Comparison of ENCODE assay signal across 22 cellular contexts in genomic region chr19:47521473-47522180, GRCh38. TPM values are rescaled to one million over a fixed set of nuclear protein-coding genes. Genes with fewer than 3 reads are reported as not detected.
DNase-seq lines count a peak whose midpoint lies in the region; ATAC-seq, FAIRE-seq and TF ChIP-seq lines count a peak whose summit lies in the region.
"Had no signal": no experiment of that assay in that cellular context is flagged by ENCODE, and none has a peak within 500 bp of the region (broad histone marks: within the 10 kb centered on the region; RNA-seq: fewer than 3 reads in every experiment).

No MANE protein-coding gene starts in this region.

- peak; percentile 56 for TF ChIP-seq CTCF in HepG2 (CRISPR knock-in tag; IDR thresholded peaks at IDR 0.05)
- TF ChIP-seq CTCF in spleen (IDR thresholded peaks at IDR 0.05 in 8 of 11, conservative IDR thresholded peaks at IDR 0.05 in 3 of 11), result no peak
- no peak for TF ChIP-seq CTCF in Peyer's patch (IDR thresholded peaks at IDR 0.05)

- H3K79me2 ChIP-seq in HepG2 (ENCODE audit: insufficient read depth, low read length), result no peaks in the 10 kb centered on the region

- H3K4me3 ChIP-seq in HepG2 (replicated peaks in 1 of 3; ENCODE audit: insufficient read depth in 1 of 3, low read depth in 2 of 3, low read length in 3 of 3), result peak overlapping the region in 2 of 3 experiments; percentile 8 to 59; a peak in 2 of 6 replicates
- H3K4me3 ChIP-seq in spleen, result no peak overlapping the region
- no peak overlapping the region for H3K4me3 ChIP-seq in Peyer's patch
- H3K4me3 ChIP-seq: dorsolateral prefrontal cortex, gastrocnemius medialis had no signal

- no peak overlapping the region for H3K27ac ChIP-seq in HepG2 (ENCODE audit: extremely low read length, insufficient read depth, low read length)
- H3K27ac ChIP-seq in spleen, result peak overlapping the region in 5 of 8 donors; percentile 36 to 67 (median 59)
- peak overlapping the region in 2 of 4 donors; percentile 25 to 35 for H3K27ac ChIP-seq in Peyer's patch
- H3K27ac ChIP-seq: dorsolateral prefrontal cortex had no signal

- no peaks in the 10 kb centered on the region for H3K9me3 Mint-ChIP-seq in T-helper 2 cell treated with Interferon-gamma antibody and Interleukin-4, amounts not matched to agents 5 μg/mL and 100 μg/mL, for 36 hours
- H3K9me3 Mint-ChIP-seq: stimulated activated effector memory CD8-positive, alpha-beta T cell treated with anti-CD3 and anti-CD28 coated beads, Interleukin-12 subunit alpha, Interleukin-12 subunit beta, amount 100 ng/mL, for 72 hours had no signal

- TF ChIP-seq POLR2A in HepG2 (IDR thresholded peaks at IDR 0.05; ENCODE audit: insufficient read depth in 1 of 2, low read depth in 2 of 2, low read length in 2 of 2), result no peak
- no peak for TF ChIP-seq POLR2A in spleen (IDR thresholded peaks at IDR 0.05)
- TF ChIP-seq POLR2A in erythroblast (IDR thresholded peaks at IDR 0.05; ENCODE audit: low read length), result no peak
- no peak for TF ChIP-seq POLR2A in Peyer's patch (IDR thresholded peaks at IDR 0.05)

- intact Hi-C loops in HepG2 (cut with micrococcal nuclease; ENCODE audit: unreplicated experiment) (no loop called here), spleen (cut with DNase I; ENCODE audit: low total_unique reads) (no loop called here)

- no peak overlapping the region for H3K9ac ChIP-seq in HepG2 (ENCODE audit: insufficient read depth, low read depth, low read length)

- TF ChIP-seq RAD21 in HepG2 (CRISPR knock-in tag; IDR thresholded peaks at IDR 0.05), result no peak

- H3K27me3 ChIP-seq in HepG2 (ENCODE audit: control insufficient read depth in 1 of 2, insufficient read depth in 2 of 2, low read length in 2 of 2), result peaks cover 0 to 20% of the 10 kb centered on the region in 2 experiments; a peak in 2 of 5 replicates
- peaks cover 0 to 61% (median 9%) of the 10 kb centered on the region in 7 donors for H3K27me3 ChIP-seq in spleen (replicated peaks in 1 of 7)
- H3K27me3 ChIP-seq in Peyer's patch, result no peaks in the 10 kb centered on the region
- H3K27me3 ChIP-seq: gastrocnemius medialis had no signal

- peaks cover 12% of the 10 kb centered on the region for H3K27me3 Mint-ChIP-seq in T-helper 2 cell treated with Interferon-gamma antibody and Interleukin-4, amounts not matched to agents 5 μg/mL and 100 μg/mL, for 36 hours (ENCODE audit: low read depth)

- POLR2A ChIA-PET in HepG2 (lab: Yijun Ruan, JAX), result interaction anchor here (0.8 to 2.2 kb wide), 4 partner anchors 8 to 127 kb away, joined by 3 to 9 read pairs (median 3); no protein-coding TSS in a partner anchor

- peak overlapping the region; percentile 40 for H3K4me3 Mint-ChIP-seq in T-helper 2 cell treated with Interferon-gamma antibody and Interleukin-4, amounts not matched to agents 5 μg/mL and 100 μg/mL, for 36 hours
- H3K4me3 Mint-ChIP-seq: B cell; stimulated activated effector memory CD8-positive, alpha-beta T cell treated with anti-CD3 and anti-CD28 coated beads, Interleukin-12 subunit alpha, Interleukin-12 subunit beta, amount 100 ng/mL, for 72 hours had no signal

- no peak overlapping the region for H3K27ac Mint-ChIP-seq in T-helper 2 cell treated with Interferon-gamma antibody and Interleukin-4, amounts not matched to agents 5 μg/mL and 100 μg/mL, for 36 hours
- H3K27ac Mint-ChIP-seq: B cell; stimulated activated effector memory CD8-positive, alpha-beta T cell treated with anti-CD3 and anti-CD28 coated beads, Interleukin-12 subunit alpha, Interleukin-12 subunit beta, amount 100 ng/mL, for 72 hours had no signal

- FAIRE-seq in HepG2 (lab: Jason Lieb, UNC), result no peak

- 33% methylated on average over 18 of the region's 20 CpGs for WGBS in HepG2 (ENCODE audit: low lambda C conversion rate)
- 33 to 54% (median 45%) methylated on average over 18 to 20 of the region's 20 CpGs for WGBS in spleen, 5 donors

- H3K36me3 Mint-ChIP-seq in T-helper 2 cell treated with Interferon-gamma antibody and Interleukin-4, amounts not matched to agents 5 μg/mL and 100 μg/mL, for 36 hours (ENCODE audit: low read depth), result no peaks in the 10 kb centered on the region
- H3K36me3 Mint-ChIP-seq: stimulated activated effector memory CD8-positive, alpha-beta T cell treated with anti-CD3 and anti-CD28 coated beads, Interleukin-12 subunit alpha, Interleukin-12 subunit beta, amount 100 ng/mL, for 72 hours had no signal

- no TSS peak for BruUV-seq in HepG2 (replicated peaks; lab: Mats Ljungman, UMichigan)

- H3K4me1 Mint-ChIP-seq in T-helper 2 cell treated with Interferon-gamma antibody and Interleukin-4, amounts not matched to agents 5 μg/mL and 100 μg/mL, for 36 hours (ENCODE audit: low read depth), result peaks cover 42% of the 10 kb centered on the region

- H3K4me2 ChIP-seq in HepG2 (ENCODE audit: low read depth, low read length), result peak overlapping the region; percentile 69

- ATAC-seq in SK-N-SH treated with all-trans-retinoic acid at 6 μM for 48 hours (peak; percentile 21; the same call in 2 of the 3 replicates), HepG2 (peak; percentile 76)
- ATAC-seq: stimulated activated effector memory CD8-positive, alpha-beta T cell treated with anti-CD3 and anti-CD28 coated beads, Interleukin-12 subunit alpha, Interleukin-12 subunit beta, amount 100 ng/mL, for 72 hours had no signal

- TF ChIP-seq EP300 in HepG2 (IDR thresholded peaks at IDR 0.05; ENCODE audit: low read depth in 2 of 2, low read length in 2 of 2) (no peak), HepG2 (CRISPR knock-in tag; IDR thresholded peaks at IDR 0.05; ENCODE audit: borderline replicate concordance) (no peak)

- H2AFZ ChIP-seq in HepG2 (ENCODE audit: low read length), result no peak overlapping the region

- H3K4me1 ChIP-seq in HepG2 (ENCODE audit: insufficient read depth, low read length) (peaks cover 53% of the 10 kb centered on the region), spleen (peaks cover 5 to 64% (median 32%) of the 10 kb centered on the region in 6 donors), Peyer's patch (peaks cover 0 to 23% (median 1%) of the 10 kb centered on the region in 4 donors)

- H3K36me3 ChIP-seq in HepG2 (replicated peaks in 1 of 2; ENCODE audit: control insufficient read depth in 1 of 2, insufficient read depth in 2 of 2, low read length in 2 of 2) (no peaks in the 10 kb centered on the region), spleen (no peaks in the 10 kb centered on the region), Peyer's patch (no peaks in the 10 kb centered on the region)
- H3K36me3 ChIP-seq: gastrocnemius medialis had no signal

- CTCF ChIA-PET in HepG2 (lab: Yijun Ruan, JAX; ENCODE audit: low intra/inter-chr PET ratio, low total read pairs), result no interaction called here

- no peaks in the 10 kb centered on the region for H3K9me3 ChIP-seq in HepG2 (ENCODE audit: low read length)
- no peaks in the 10 kb centered on the region for H3K9me3 ChIP-seq in spleen
- no peaks in the 10 kb centered on the region for H3K9me3 ChIP-seq in Peyer's patch
- H3K9me3 ChIP-seq: gastrocnemius medialis had no signal

- no peaks in the 10 kb centered on the region for H4K20me1 ChIP-seq in HepG2 (ENCODE audit: insufficient read depth, low read length)

- in situ Hi-C loops in HepG2 (cut with HindIII; ENCODE audit: extremely low pct_ligation_motif_present, low pct_unique_long_range_greater_than_20kb), result no loop called here

- DNase-seq in T-helper 2 cell treated with Interferon-gamma antibody and Interleukin-4, amounts not matched to agents 5 μg/mL and 100 μg/mL, for 36 hours (ENCODE audit: low spot score), result no peak
- DNase-seq in T-helper 2 cell (no peak), HepG2 (ENCODE audit: low spot score) (no peak), spleen (no peak), DMS79 treated with DMSO at 0.1 percent for 48 hours (lab: John Stamatoyannopoulos, UW) (no peak), erythroblast (lab: John Stamatoyannopoulos, UW) (no peak), Peyer's patch (no peak)
- DNase-seq: 8988T; activated CD4-positive, alpha-beta T cell treated with anti-CD3 and anti-CD28 coated beads for 4 hours; activated effector memory CD4-positive, alpha-beta T cell treated with Interleukin-2 at 50 U/mL for 16 hours; amniotic stem cell; dorsolateral prefrontal cortex; gastrocnemius medialis; NCI-H1436; NCI-H2171 treated with DMSO at 0.1 percent for 48 hours; nucleus accumbens; OCI-M1; right cardiac atrium; trophoblast cell had no signal

RNA-seq across cellular contexts. Expression of gene NAPA, which starts 6.8 kb away (rescaled TPM):
- total RNA-seq in HepG2 (2016; rRNA removed; fragmentation: Illumina TruSeq; extraction: Trizol) (32.6 and 36.5 TPM in 2 replicates), spleen (100 to 1,000 TPM in 3 of 7 donors, 10 to 100 TPM in 4; 85.8 to 171 (median 98.1) TPM), Peyer's patch (100 to 1,000 TPM in 2 of 4 donors, 10 to 100 TPM in 2; 78.4 to 154 (median 105) TPM)
- 10.7 and 16.6 TPM in 2 replicates for total RNA-seq in HepG2 (2016; cell fraction: cytosol; rRNA removed; fragmentation: Illumina TruSeq; extraction: Trizol; ENCODE audit: low read depth)
- total RNA-seq in HepG2 (2016; cell fraction: insoluble cytoplasmic fraction; rRNA removed; fragmentation: Illumina TruSeq; extraction: Trizol), result 32.5 and 33.2 TPM in 2 replicates
- total RNA-seq in HepG2 (2016; cell fraction: membrane; rRNA removed; fragmentation: Illumina TruSeq; extraction: Trizol), result 17.7 and 25.0 TPM in 2 replicates
- total RNA-seq in HepG2 (2016; cell fraction: nucleus; rRNA removed; fragmentation: Illumina TruSeq; extraction: Trizol), result 19.1 and 19.4 TPM in 2 replicates
- polyA plus RNA-seq in HepG2 (2011; rRNA removed) (65.9 and 74.4 TPM in 2 replicates), spleen (10 to 100 TPM; 51.3 to 64.1 (median 56.6) TPM)
- polyA plus RNA-seq in HepG2 (2011; cell fraction: cytosol; rRNA removed), result 50.7 and 64.2 TPM in 2 replicates
- 64.5 and 68.0 TPM in 2 replicates for polyA plus RNA-seq in HepG2 (2011; cell fraction: nucleus; rRNA removed)
- polyA plus RNA-seq in HepG2 (2012), result 39.7 and 50.3 TPM in 2 replicates
- polyA plus RNA-seq in HepG2 (2016; cell fraction: cytosol; fragmentation: Illumina TruSeq; extraction: Trizol; ENCODE audit: low read depth), result 18.1 and 25.6 TPM in 2 replicates
- polyA plus RNA-seq in HepG2 (2016; cell fraction: insoluble cytoplasmic fraction; fragmentation: Illumina TruSeq; extraction: Trizol; ENCODE audit: low read depth), result 52.2 and 60.3 TPM in 2 replicates
- polyA plus RNA-seq in HepG2 (2016; cell fraction: membrane; fragmentation: Illumina TruSeq; extraction: Trizol; ENCODE audit: low read depth), result 32.1 and 34.6 TPM in 2 replicates
- 41.7 and 44.1 TPM in 2 replicates for polyA plus RNA-seq in HepG2 (2016; cell fraction: nucleus; fragmentation: Illumina TruSeq; extraction: Trizol; ENCODE audit: insufficient read depth, low read depth)
- polyA minus RNA-seq in HepG2 (2011; rRNA and poly(A)+ RNA removed; ENCODE audit: low replicate concordance), result 73.3 and 108 TPM in 2 replicates
- polyA minus RNA-seq in HepG2 (2011; cell fraction: cytosol; rRNA and poly(A)+ RNA removed), result 36.3 and 43.3 TPM in 2 replicates
- polyA minus RNA-seq in HepG2 (2011; cell fraction: nucleus; rRNA and poly(A)+ RNA removed), result 20.6 and 26.2 TPM in 2 replicates

RNA-seq across cellular contexts. Expression of gene KPTN, which starts 37.6 kb away (rescaled TPM):
- total RNA-seq in HepG2 (2016; rRNA removed; fragmentation: Illumina TruSeq; extraction: Trizol), result 8.4 and 9.1 TPM in 2 replicates
- total RNA-seq in HepG2 (2016; cell fraction: cytosol; rRNA removed; fragmentation: Illumina TruSeq; extraction: Trizol; ENCODE audit: low read depth), result 2.8 and 3.3 TPM in 2 replicates
- 8.2 and 10.6 TPM in 2 replicates for total RNA-seq in HepG2 (2016; cell fraction: insoluble cytoplasmic fraction; rRNA removed; fragmentation: Illumina TruSeq; extraction: Trizol)
- total RNA-seq in HepG2 (2016; cell fraction: membrane; rRNA removed; fragmentation: Illumina TruSeq; extraction: Trizol), result 4.2 and 6.5 TPM in 2 replicates
- 9.8 and 13.4 TPM in 2 replicates for total RNA-seq in HepG2 (2016; cell fraction: nucleus; rRNA removed; fragmentation: Illumina TruSeq; extraction: Trizol)
- polyA plus RNA-seq in HepG2 (2011; rRNA removed), result 13.3 and 17.6 TPM in 2 replicates
- polyA plus RNA-seq in HepG2 (2011; cell fraction: cytosol; rRNA removed), result 8.3 and 11.4 TPM in 2 replicates
- 48.6 and 50.4 TPM in 2 replicates for polyA plus RNA-seq in HepG2 (2011; cell fraction: nucleus; rRNA removed)
- 9.8 and 14.4 TPM in 2 replicates for polyA plus RNA-seq in HepG2 (2012)
- polyA plus RNA-seq in HepG2 (2016; cell fraction: cytosol; fragmentation: Illumina TruSeq; extraction: Trizol; ENCODE audit: low read depth), result 4.3 and 5.1 TPM in 2 replicates
- 14.4 and 17.5 TPM in 2 replicates for polyA plus RNA-seq in HepG2 (2016; cell fraction: insoluble cytoplasmic fraction; fragmentation: Illumina TruSeq; extraction: Trizol; ENCODE audit: low read depth)
- 5.2 and 7.2 TPM in 2 replicates for polyA plus RNA-seq in HepG2 (2016; cell fraction: membrane; fragmentation: Illumina TruSeq; extraction: Trizol; ENCODE audit: low read depth)
- 29.6 and 30.0 TPM in 2 replicates for polyA plus RNA-seq in HepG2 (2016; cell fraction: nucleus; fragmentation: Illumina TruSeq; extraction: Trizol; ENCODE audit: insufficient read depth, low read depth)
- polyA minus RNA-seq in HepG2 (2011; rRNA and poly(A)+ RNA removed; ENCODE audit: low replicate concordance), result 8.3 and 15.8 TPM in 2 replicates
- 5.2 TPM in 2 replicates for polyA minus RNA-seq in HepG2 (2011; cell fraction: cytosol; rRNA and poly(A)+ RNA removed)
- polyA minus RNA-seq in HepG2 (2011; cell fraction: nucleus; rRNA and poly(A)+ RNA removed), result 3.2 and 5.5 TPM in 2 replicates
- total RNA-seq in spleen, result 10 to 100 TPM in 2 of 7 donors, 1 to 10 TPM in 5; 3.9 to 12.4 (median 7.4) TPM
- 10 to 100 TPM; 15.0 to 36.3 (median 25.7) TPM for polyA plus RNA-seq in spleen
- 10 to 100 TPM in 3 of 4 donors, 1 to 10 TPM in 1; 7.1 to 22.3 (median 13.4) TPM for total RNA-seq in Peyer's patch

RNA-seq across cellular contexts. Expression of gene SLC8A2, which starts 49.9 kb away (rescaled TPM):
- 0.02 TPM in 1 of 2 replicates, not detected in the other for total RNA-seq in HepG2 (2016; rRNA removed; fragmentation: Illumina TruSeq; extraction: Trizol)
- not detected in 2 replicates for total RNA-seq in HepG2 (2016; cell fraction: cytosol; rRNA removed; fragmentation: Illumina TruSeq; extraction: Trizol; ENCODE audit: low read depth)
- not detected in 2 replicates for total RNA-seq in HepG2 (2016; cell fraction: insoluble cytoplasmic fraction; rRNA removed; fragmentation: Illumina TruSeq; extraction: Trizol)
- not detected in 2 replicates for total RNA-seq in HepG2 (2016; cell fraction: membrane; rRNA removed; fragmentation: Illumina TruSeq; extraction: Trizol)
- total RNA-seq in HepG2 (2016; cell fraction: nucleus; rRNA removed; fragmentation: Illumina TruSeq; extraction: Trizol), result not detected in 2 replicates
- polyA plus RNA-seq in HepG2 (2011; rRNA removed), result 0.09 TPM in 1 of 2 replicates, not detected in the other
- polyA plus RNA-seq in HepG2 (2011; cell fraction: cytosol; rRNA removed), result 0.09 and 0.12 TPM in 2 replicates
- 0.19 and 0.51 TPM in 2 replicates for polyA plus RNA-seq in HepG2 (2011; cell fraction: nucleus; rRNA removed)
- polyA plus RNA-seq in HepG2 (2012), result 0.07 TPM in 1 of 2 replicates, not detected in the other
- not detected in 2 replicates for polyA plus RNA-seq in HepG2 (2016; cell fraction: cytosol; fragmentation: Illumina TruSeq; extraction: Trizol; ENCODE audit: low read depth)
- not detected in 2 replicates for polyA plus RNA-seq in HepG2 (2016; cell fraction: insoluble cytoplasmic fraction; fragmentation: Illumina TruSeq; extraction: Trizol; ENCODE audit: low read depth)
- not detected in 2 replicates for polyA plus RNA-seq in HepG2 (2016; cell fraction: membrane; fragmentation: Illumina TruSeq; extraction: Trizol; ENCODE audit: low read depth)
- polyA plus RNA-seq in HepG2 (2016; cell fraction: nucleus; fragmentation: Illumina TruSeq; extraction: Trizol; ENCODE audit: insufficient read depth, low read depth), result not detected in 2 replicates
- polyA minus RNA-seq in HepG2 (2011; rRNA and poly(A)+ RNA removed; ENCODE audit: low replicate concordance), result 0.78 TPM in 1 of 2 replicates, not detected in the other
- polyA minus RNA-seq in HepG2 (2011; cell fraction: cytosol; rRNA and poly(A)+ RNA removed), result not detected in 2 replicates
- not detected in 2 replicates for polyA minus RNA-seq in HepG2 (2011; cell fraction: nucleus; rRNA and poly(A)+ RNA removed)
- total RNA-seq in spleen, result not detected
- polyA plus RNA-seq in spleen, result under 1 TPM in 2 of 3 donors, not detected in 1; 0.02 to 0.19 TPM
- under 1 TPM in 2 of 4 donors, not detected in 2; 0.53 to 0.85 TPM for total RNA-seq in Peyer's patch
- total RNA-seq: B cell, gastrocnemius medialis had no signal

RNA-seq across cellular contexts. Expression of gene ZNF541, which starts 51.3 kb away (rescaled TPM):
- total RNA-seq in HepG2 (2016; rRNA removed; fragmentation: Illumina TruSeq; extraction: Trizol) (0.04 TPM in 1 of 2 replicates, not detected in the other), spleen (1 to 10 TPM in 1 of 7 donors, under 1 TPM in 6; 0.34 to 1.2 (median 0.42) TPM), Peyer's patch (not detected)
- not detected in 2 replicates for total RNA-seq in HepG2 (2016; cell fraction: cytosol; rRNA removed; fragmentation: Illumina TruSeq; extraction: Trizol; ENCODE audit: low read depth)
- total RNA-seq in HepG2 (2016; cell fraction: insoluble cytoplasmic fraction; rRNA removed; fragmentation: Illumina TruSeq; extraction: Trizol), result not detected in 2 replicates
- 0.09 TPM in 1 of 2 replicates, not detected in the other for total RNA-seq in HepG2 (2016; cell fraction: membrane; rRNA removed; fragmentation: Illumina TruSeq; extraction: Trizol)
- total RNA-seq in HepG2 (2016; cell fraction: nucleus; rRNA removed; fragmentation: Illumina TruSeq; extraction: Trizol), result not detected in 2 replicates
- polyA plus RNA-seq in HepG2 (2011; rRNA removed) (0.03 and 0.08 TPM in 2 replicates), spleen (under 1 TPM; 0.20 to 0.70 (median 0.50) TPM)
- polyA plus RNA-seq in HepG2 (2011; cell fraction: cytosol; rRNA removed), result 0.07 and 0.08 TPM in 2 replicates
- polyA plus RNA-seq in HepG2 (2011; cell fraction: nucleus; rRNA removed), result not detected in 2 replicates
- 0.17 TPM in 1 of 2 replicates, not detected in the other for polyA plus RNA-seq in HepG2 (2012)
- polyA plus RNA-seq in HepG2 (2016; cell fraction: cytosol; fragmentation: Illumina TruSeq; extraction: Trizol; ENCODE audit: low read depth), result 0.05 TPM in 1 of 2 replicates, not detected in the other
- polyA plus RNA-seq in HepG2 (2016; cell fraction: insoluble cytoplasmic fraction; fragmentation: Illumina TruSeq; extraction: Trizol; ENCODE audit: low read depth), result not detected in 2 replicates
- not detected in 2 replicates for polyA plus RNA-seq in HepG2 (2016; cell fraction: membrane; fragmentation: Illumina TruSeq; extraction: Trizol; ENCODE audit: low read depth)
- polyA plus RNA-seq in HepG2 (2016; cell fraction: nucleus; fragmentation: Illumina TruSeq; extraction: Trizol; ENCODE audit: insufficient read depth, low read depth), result not detected in 2 replicates
- not detected in 2 replicates for polyA minus RNA-seq in HepG2 (2011; rRNA and poly(A)+ RNA removed; ENCODE audit: low replicate concordance)
- not detected in 2 replicates for polyA minus RNA-seq in HepG2 (2011; cell fraction: cytosol; rRNA and poly(A)+ RNA removed)
- not detected in 2 replicates for polyA minus RNA-seq in HepG2 (2011; cell fraction: nucleus; rRNA and poly(A)+ RNA removed)
- total RNA-seq: B cell, gastrocnemius medialis had no signal

Comparison
In these comparisons a context has a peak if more than half of its experiments do, and no peak if none do; other contexts are left out.
1. H3K4me3 ChIP-seq: peak in HepG2 (2 of 3); none in spleen (0 of 8) and Peyer's patch (0 of 4).